ENCODE assay signal across 8 cellular contexts in genomic region chr17:4968916-4969550, GRCh38. TPM values are rescaled to one million over a fixed set of nuclear protein-coding genes. Genes with fewer than 3 reads are reported as not detected.
DNase-seq lines count a peak whose midpoint lies in the region; ATAC-seq, FAIRE-seq and TF ChIP-seq lines count a peak whose summit lies in the region.

No MANE protein-coding gene starts in this region.

- no peaks in the 10 kb centered on the region for H3K4me1 Mint-ChIP-seq in Caco-2 (ENCODE audit: low read depth, unreplicated experiment)

- in situ Hi-C loops in astrocyte of the spinal cord (cut with HindIII; ENCODE audit: low sequenced_read_pairs) = no loop called here

- CTCF ChIA-PET in Caco-2 (lab: Charles Lee) = no interaction called here

- no peak for FAIRE-seq in H54 (lab: Jason Lieb, UNC)

- no peak overlapping the region for H3K4me3 Mint-ChIP-seq in Caco-2 (ENCODE audit: unreplicated experiment)

- H3K36me3 ChIP-seq in Caco-2 (ENCODE audit: control insufficient read depth, insufficient read depth, low read length) = no peaks in the 10 kb centered on the region
- H3K36me3 ChIP-seq in MG63 = peaks cover 42% of the 10 kb centered on the region
- peaks cover 2 to 6% (median 4%) of the 10 kb centered on the region in 4 donors for H3K36me3 ChIP-seq in liver (ENCODE audit: control insufficient read depth in 4 of 4, insufficient read depth in 3 of 4, low read depth in 1 of 4, low read length in 3 of 4)
- peaks cover 15 to 43% (median 38%) of the 10 kb centered on the region in 3 donors for H3K36me3 ChIP-seq in tibial artery

- POLR2A ChIA-PET in Caco-2 (lab: Charles Lee) = interaction anchor here (0.9 to 3.0 kb wide), 3 partner anchors 29 kb away, joined by 4 to 54 read pairs (median 4); partner anchors contain the start of genes KIF1C, RNF167 and SLC25A11

- no peak for TF ChIP-seq POLR2A in H54 (IDR thresholded peaks at IDR 0.05; ENCODE audit: low read depth, low read length)

- TF ChIP-seq CTCF in Caco-2 (IDR thresholded peaks at IDR 0.05; ENCODE audit: insufficient read depth in 1 of 2, low read depth in 1 of 2, low read length in 1 of 2, severe bottlenecking in 1 of 2, unreplicated experiment in 1 of 2) (no peak), astrocyte of the spinal cord (IDR thresholded peaks at IDR 0.05; ENCODE audit: low read depth, low read length) (no peak), liver (IDR thresholded peaks at IDR 0.05; ENCODE audit: low read depth, low read length, missing input control) (no peak), tibial artery (IDR thresholded peaks at IDR 0.05) (no peak)

- BruUV-seq in Caco-2 (replicated peaks; lab: Mats Ljungman, UMichigan) = no TSS peak

- no peak for ATAC-seq in HG03442 (IDR thresholded peaks at IDR 0.05; ENCODE audit: unreplicated experiment)

- H3K9me3 ChIP-seq in Caco-2 (no peaks in the 10 kb centered on the region), MG63 (no peaks in the 10 kb centered on the region), liver (ENCODE audit: control insufficient read depth in 4 of 4, low read length in 3 of 4) (no peaks in the 10 kb centered on the region), tibial artery (no peaks in the 10 kb centered on the region)

- intact Hi-C loops in Caco-2 (cut with micrococcal nuclease; ENCODE audit: unreplicated experiment) = no loop called here
- intact Hi-C loops in tibial artery (cut with DNase I; ENCODE audit: low total_unique reads) = no loop called here

- peak overlapping the region; percentile 97 to 99 for H3K27ac ChIP-seq in liver (ENCODE audit: low read depth in 1 of 2, low read length in 2 of 2)
- H3K27ac ChIP-seq in tibial artery = peak overlapping the region; percentile 90 to 92

- no peaks in the 10 kb centered on the region for H3K27me3 Mint-ChIP-seq in Caco-2 (ENCODE audit: insufficient read depth, unreplicated experiment)

- H3K4me1 ChIP-seq in Caco-2 = peaks cover 4% of the 10 kb centered on the region; the same call in 1 of the 2 replicates
- peaks cover 7 to 52% (median 33%) of the 10 kb centered on the region in 4 donors for H3K4me1 ChIP-seq in liver (ENCODE audit: control insufficient read depth in 4 of 4, insufficient read depth in 4 of 4, low read length in 3 of 4)
- peaks cover 0 to 34% (median 32%) of the 10 kb centered on the region in 4 donors for H3K4me1 ChIP-seq in tibial artery

- H3K9ac ChIP-seq in liver (ENCODE audit: low read depth in 1 of 2, low read length in 2 of 2) = peak overlapping the region in 1 of 2 donors; percentile 84

- H3K4me3 ChIP-seq in Caco-2 (ENCODE audit: low read depth, low read length) (peak overlapping the region; percentile 62), MG63 (peak overlapping the region; percentile 77), astrocyte of the spinal cord (ENCODE audit: low read depth, low read length) (peak overlapping the region; percentile 65), liver (ENCODE audit: low read depth in 1 of 3, low read length in 3 of 3) (peak overlapping the region; percentile 41 to 73 (median 71)), tibial artery (peak overlapping the region; percentile 66 to 75)

- peaks cover 28% of the 10 kb centered on the region for H3K36me3 Mint-ChIP-seq in Caco-2 (ENCODE audit: insufficient read depth, unreplicated experiment)

- no peak for TF ChIP-seq RAD21 in liver (IDR thresholded peaks at IDR 0.05)

- WGBS in liver = 34% methylated on average over 20 of the region's 20 CpGs

- DNase-seq in Caco-2 = peak in 1 of 2 experiments; percentile 43
- DNase-seq in MG63 = peak; percentile 78
- DNase-seq in astrocyte of the spinal cord (ENCODE audit: low read depth, low spot score) = peak; percentile 94
- DNase-seq in tibial artery = no peak
- DNase-seq in NCI-H146 treated with DMSO at 0.1 percent for 48 hours (lab: John Stamatoyannopoulos, UW; ENCODE audit: unreplicated experiment) = no peak
- DNase-seq in H54 (ENCODE audit: insufficient read length, low spot score) = no peak

- H3K9me3 Mint-ChIP-seq in Caco-2 (ENCODE audit: unreplicated experiment) = no peaks in the 10 kb centered on the region

- H3K27ac Mint-ChIP-seq in Caco-2 (ENCODE audit: unreplicated experiment) = no peak overlapping the region

- H3K27me3 ChIP-seq in Caco-2 (replicated peaks; ENCODE audit: control insufficient read depth, insufficient read depth, low read length) (no peaks in the 10 kb centered on the region), MG63 (no peaks in the 10 kb centered on the region), liver (ENCODE audit: control insufficient read depth in 4 of 4, insufficient read depth in 4 of 4, low read length in 3 of 4) (no peaks in the 10 kb centered on the region), tibial artery (no peaks in the 10 kb centered on the region)

TF ChIP-seq in liver, 16 proteins besides CTCF, POLR2A, EP300 and RAD21:
- TF ChIP-seq FOXA1 (IDR thresholded peaks at IDR 0.05) = no peak
- peak; percentile 30 to 32 for TF ChIP-seq JUND (IDR thresholded peaks at IDR 0.05)
- no peak for TF ChIP-seq YY1 (IDR thresholded peaks at IDR 0.05)
- no peak for TF ChIP-seq NR2F2 (IDR thresholded peaks at IDR 0.05)
- TF ChIP-seq GABPA (IDR thresholded peaks at IDR 0.05 in 1 of 2, conservative IDR thresholded peaks at IDR 0.05 in 1 of 2) = no peak
- no peak for TF ChIP-seq TAF1 (conservative IDR thresholded peaks at IDR 0.05)
- TF ChIP-seq REST (IDR thresholded peaks at IDR 0.05) = no peak

RNA-seq across cellular contexts. Expression of gene SPAG7, which starts 1.4 kb away (rescaled TPM):
- total RNA-seq in Caco-2 (2022) = 20.5 and 23.1 TPM in 2 replicates
- total RNA-seq in MG63 (2014; rRNA removed; shearing (Covaris generic); ENCODE audit: low replicate concordance) = 32.2 and 88.3 TPM in 2 replicates
- 10 to 100 TPM; 18.6 to 19.8 TPM for total RNA-seq in liver
- 10 to 100 TPM; 32.1 to 66.3 TPM for polyA plus RNA-seq in liver

RNA-seq across cellular contexts. Expression of gene ENO3, which starts 18.1 kb away (rescaled TPM):
- total RNA-seq in Caco-2 (2022) (8.1 and 10.6 TPM in 2 replicates), liver (10 to 100 TPM; 26.3 to 27.5 TPM)
- total RNA-seq in MG63 (2014; rRNA removed; shearing (Covaris generic); ENCODE audit: low replicate concordance) = 1.3 TPM in 1 of 2 replicates, not detected in the other
- polyA plus RNA-seq in liver = 100 to 1,000 TPM in 1 of 2 donors, 10 to 100 TPM in 1; 34.1 to 117 TPM

RNA-seq across cellular contexts. Expression of gene CAMTA2, which starts 18.4 kb away (rescaled TPM):
- total RNA-seq in Caco-2 (2022) = 16.2 and 18.8 TPM in 2 replicates
- 1.9 and 5.6 TPM in 2 replicates for total RNA-seq in MG63 (2014; rRNA removed; shearing (Covaris generic); ENCODE audit: low replicate concordance)
- 1 to 10 TPM; 7.8 to 9.6 TPM for total RNA-seq in liver
- polyA plus RNA-seq in liver = 10 to 100 TPM; 14.3 to 17.6 TPM

RNA-seq across cellular contexts. Expression of gene PFN1, which starts 20.7 kb away (rescaled TPM):
- total RNA-seq in Caco-2 (2022) (367 and 416 TPM in 2 replicates), liver (100 to 1,000 TPM; 150 to 672 TPM)
- total RNA-seq in MG63 (2014; rRNA removed; shearing (Covaris generic); ENCODE audit: low replicate concordance) = 182 and 263 TPM in 2 replicates
- 100 to 1,000 TPM; 568 to 592 TPM for polyA plus RNA-seq in liver

RNA-seq across cellular contexts. Expression of gene INCA1, which starts 28.3 kb away (rescaled TPM):
- total RNA-seq in Caco-2 (2022) = 0.64 and 1.4 TPM in 2 replicates
- not detected in 2 replicates for total RNA-seq in MG63 (2014; rRNA removed; shearing (Covaris generic); ENCODE audit: low replicate concordance)
- under 1 TPM; 0.28 to 0.42 TPM for total RNA-seq in liver
- under 1 TPM; 0.68 to 0.75 TPM for polyA plus RNA-seq in liver

Comparison
In these comparisons a context has a peak if more than half of its experiments do, and no peak if none do; other contexts are left out.
1. DNase-seq: peak in MG63 (single experiment) and astrocyte of the spinal cord (single experiment); none in tibial artery (0 of 2), NCI-H146 treated with DMSO at 0.1 percent for 48 hours (single experiment) and H54 (single experiment).
2. Peak in every context shown above with its lines, with median percentiles within 50 percentile points of each other: H3K4me3 ChIP-seq.